ENCODE assay signal across 8 cellular contexts in genomic region chr19:56253737-56254136, GRCh38. TPM values are rescaled to one million over a fixed set of nuclear protein-coding genes. Genes with fewer than 3 reads are reported as not detected.
DNase-seq lines count a peak whose midpoint lies in the region; ATAC-seq, FAIRE-seq and TF ChIP-seq lines count a peak whose summit lies in the region.

No MANE protein-coding gene starts in this region.

- peak; percentile 51 for TF ChIP-seq CTCF in GM13977 (IDR thresholded peaks at IDR 0.05; ENCODE audit: extremely low read depth, insufficient read depth, missing control alignments)
- TF ChIP-seq CTCF in kidney (IDR thresholded peaks at IDR 0.05; ENCODE audit: borderline replicate concordance, extremely low read depth, insufficient read depth) = no peak

- no peaks in the 10 kb centered on the region for H3K4me1 ChIP-seq in kidney (ENCODE audit: control insufficient read depth in 1 of 2, insufficient read depth in 1 of 2, low read depth in 1 of 2, low read length in 2 of 2)

- FAIRE-seq in kidney (lab: Jason Lieb, UNC) = peak; percentile 61

- no peaks in the 10 kb centered on the region for H3K36me3 ChIP-seq in kidney (ENCODE audit: control insufficient read depth in 1 of 2, insufficient read depth in 2 of 2, low read length in 2 of 2)

- in situ Hi-C loops in GM13977 (cut with MboI; ENCODE audit: low pct_unique_long_range_greater_than_20kb, low sequenced_read_pairs, unreplicated experiment) = no loop called here

- no peak overlapping the region for H3K4me3 ChIP-seq in kidney (ENCODE audit: low read length in 2 of 2)

- ATAC-seq in HG02973 (IDR thresholded peaks at IDR 0.05; ENCODE audit: unreplicated experiment) (no peak), HG02798 (IDR thresholded peaks at IDR 0.05; ENCODE audit: poor library complexity, unreplicated experiment) (no peak), HG02840 (IDR thresholded peaks at IDR 0.05; ENCODE audit: low FRiP score, unreplicated experiment) (no peak)

- no peaks in the 10 kb centered on the region for H3K9me3 ChIP-seq in kidney (ENCODE audit: control insufficient read depth in 1 of 2, low read length in 2 of 2)

- no peak overlapping the region for H3K27ac ChIP-seq in kidney (ENCODE audit: low read depth in 2 of 2, low read length in 2 of 2)

- DNase-seq in AG08396 (ENCODE audit: low spot score) = peak; percentile 43
- peak; percentile 64 for DNase-seq in GM13977 (ENCODE audit: low spot score)
- peak; percentile 22 for DNase-seq in NCI-H2196 treated with DMSO at 0.1 percent for 48 hours (lab: John Stamatoyannopoulos, UW; ENCODE audit: unreplicated experiment)
- DNase-seq in astrocyte of the hippocampus (ENCODE audit: low read depth, low spot score) = peak; percentile 51
- DNase-seq in kidney = no peak

- no peak overlapping the region for H3K9ac ChIP-seq in kidney (ENCODE audit: low read length in 2 of 2)

- intact Hi-C loops in kidney (cut with DNase I) = no loop called here

RNA-seq across cellular contexts. Expression of gene EDDM13, which starts 18.8 kb away (rescaled TPM):
- 0.54 TPM for total RNA-seq in kidney
- 1.6 TPM for polyA plus RNA-seq in kidney (ENCODE audit: insufficient read depth, low read depth, low replicate concordance)

RNA-seq across cellular contexts. Expression of gene ZSCAN5C, which starts 51.7 kb away (rescaled TPM):
- total RNA-seq in kidney = not detected
- not detected for polyA plus RNA-seq in kidney (ENCODE audit: insufficient read depth, low read depth, low replicate concordance)

RNA-seq across cellular contexts. Expression of gene ZSCAN5B, which starts 56.2 kb away (rescaled TPM):
- total RNA-seq in kidney = not detected
- not detected for polyA plus RNA-seq in kidney (ENCODE audit: insufficient read depth, low read depth, low replicate concordance)
